In genomic region chr1:121458291-121459048, GRCh38 we compare ENCODE assay signal across 9 cellular contexts.
DNase-seq lines count a peak whose midpoint lies in the region; ATAC-seq and TF ChIP-seq lines count a peak whose summit lies in the region.
"Had no signal": no experiment of that assay in that cellular context is flagged by ENCODE, and none has a peak within 500 bp of the region (broad histone marks: within the 10 kb centered on the region; RNA-seq: fewer than 3 reads in every experiment).

No MANE protein-coding gene starts in this region.

- no peak overlapping the region for H3K27ac ChIP-seq in brain microvascular endothelial cell
- H3K27ac ChIP-seq: A549 had no signal

- no peaks in the 10 kb centered on the region for H3K36me3 ChIP-seq in brain microvascular endothelial cell (replicated peaks)

- in situ Hi-C loops in brain microvascular endothelial cell (cut with HindIII; ENCODE audit: low pct_ligation_motif_present, low sequenced_read_pairs): no loop called here

- peak; percentile 93 to 95 for ATAC-seq in activated CD4-positive, CD25-positive, alpha-beta regulatory T cell treated with anti-CD3 and anti-CD28 coated beads, Interleukin-2, amount 50 U/mL, for 24 hours
- ATAC-seq in HG02938 (IDR thresholded peaks at IDR 0.05; ENCODE audit: unreplicated experiment): peak; percentile 98
- ATAC-seq: A549 had no signal

- no peak for TF ChIP-seq CTCF in brain microvascular endothelial cell (IDR thresholded peaks at IDR 0.05; ENCODE audit: low read depth, low read length, missing control alignments)

- H3K27me3 ChIP-seq in brain microvascular endothelial cell (replicated peaks): no peaks in the 10 kb centered on the region

- no peak overlapping the region for H3K4me3 ChIP-seq in brain microvascular endothelial cell (ENCODE audit: low read depth, low read length)
- H3K4me3 ChIP-seq: A549 had no signal

- no peak for DNase-seq in activated CD4-positive, CD25-positive, alpha-beta regulatory T cell (lab: John Stamatoyannopoulos, UW)
- DNase-seq in OCI-M1 (lab: John Stamatoyannopoulos, UW): peak; percentile 94
- peak; percentile 13 for DNase-seq in putamen (ENCODE audit: low spot score)
- DNase-seq in DMS114 treated with DMSO at 0.1 percent for 48 hours (lab: John Stamatoyannopoulos, UW; ENCODE audit: unreplicated experiment): no peak
- DNase-seq in NCI-H1694 (lab: John Stamatoyannopoulos, UW): no peak
- no peak for DNase-seq in brain microvascular endothelial cell

Comparison
In these comparisons a context has a peak if more than half of its experiments do, and no peak if none do; other contexts are left out.
1. DNase-seq: peak in OCI-M1 (single experiment) and putamen (single experiment); none in activated CD4-positive, CD25-positive, alpha-beta regulatory T cell (0 of 4), DMS114 treated with DMSO at 0.1 percent for 48 hours (single experiment), NCI-H1694 (single experiment) and brain microvascular endothelial cell (single experiment).